8 cellular contexts compared by ENCODE assay signal in the genomic region with DNA sequence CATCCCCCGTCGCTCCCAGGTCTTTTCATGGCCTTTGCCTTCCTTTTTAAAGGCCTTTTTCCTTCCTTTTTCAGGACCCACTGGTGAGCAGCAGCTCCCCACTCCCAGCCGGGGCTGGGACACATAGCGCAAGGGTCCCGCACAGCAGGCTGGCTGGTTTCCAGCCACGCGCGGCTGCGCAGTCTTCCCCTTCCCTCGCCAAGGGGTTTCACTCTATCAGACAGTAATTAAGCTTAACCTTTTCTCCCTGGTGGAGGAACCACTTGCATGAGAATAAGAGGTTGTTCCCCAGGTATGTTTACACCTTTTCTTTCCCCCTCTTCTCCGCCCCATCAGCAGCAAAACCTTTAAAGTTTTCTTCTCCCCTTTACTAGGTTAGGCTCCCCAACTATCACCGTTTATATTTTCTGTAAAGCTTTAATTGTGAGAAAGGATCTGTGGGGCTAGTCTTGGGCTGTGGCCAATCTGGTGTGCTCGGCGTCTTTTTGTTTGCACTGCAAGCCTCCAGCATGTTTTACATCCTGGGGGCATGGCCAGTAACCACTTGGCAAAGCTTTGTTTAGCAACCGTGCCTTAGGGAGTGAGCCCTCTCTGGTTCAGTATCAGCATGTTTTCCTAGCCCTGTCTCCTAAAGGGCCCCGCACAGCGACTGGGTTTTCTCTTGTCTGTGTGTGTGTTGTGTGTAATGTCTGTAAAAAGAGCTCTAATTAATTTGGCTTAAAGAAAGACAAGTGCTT.
A peak's percentile ranks its signal among the peaks of the same experiment; 100 is the strongest.
DNase-seq lines count a peak whose midpoint lies in the region; ATAC-seq, FAIRE-seq and TF ChIP-seq lines count a peak whose summit lies in the region.

No MANE protein-coding gene starts in this region.

- H3K4me3 ChIP-seq in AG04450 (ENCODE audit: low read depth, low read length) = peak overlapping the region; percentile 48
- H3K4me3 ChIP-seq in bronchial epithelial cell (ENCODE audit: low read depth, low read length) = no peak overlapping the region
- H3K4me3 ChIP-seq in lower lobe of right lung = peak overlapping the region; percentile 41

- TF ChIP-seq CTCF in AG04450 (IDR thresholded peaks at IDR 0.05; ENCODE audit: low read depth, low read length) (no peak), bronchial epithelial cell (IDR thresholded peaks at IDR 0.05; ENCODE audit: insufficient read depth, low read length, severe bottlenecking) (no peak), lower lobe of right lung (IDR thresholded peaks at IDR 0.05) (no peak)

- POLR2A ChIA-PET in AG04450 (lab: Yijun Ruan, JAX) = no interaction called here

- no peaks in the 10 kb centered on the region for H3K27me3 ChIP-seq in AG04450 (ENCODE audit: control insufficient read depth, insufficient read depth, low read length)
- no peaks in the 10 kb centered on the region for H3K27me3 ChIP-seq in bronchial epithelial cell (ENCODE audit: control insufficient read depth, insufficient read depth, low read length)
- no peaks in the 10 kb centered on the region for H3K27me3 ChIP-seq in lower lobe of right lung (ENCODE audit: low read depth)

- H3K36me3 ChIP-seq in bronchial epithelial cell (ENCODE audit: control insufficient read depth, insufficient read depth, low read length) (no peaks in the 10 kb centered on the region), lower lobe of right lung (no peaks in the 10 kb centered on the region)

- H3K27ac ChIP-seq in AG04450 (ENCODE audit: low read depth, low read length) (no peak overlapping the region), lower lobe of right lung (peak overlapping the region; percentile 41)

- no peaks in the 10 kb centered on the region for H3K4me1 ChIP-seq in lower lobe of right lung

- DNase-seq in AG04450 (ENCODE audit: low read depth, low spot score) = no peak
- DNase-seq in NCI-H128 (lab: John Stamatoyannopoulos, UW; ENCODE audit: unreplicated experiment) = peak; percentile 39
- peak; percentile 48 for DNase-seq in bronchial epithelial cell (ENCODE audit: low read depth)
- DNase-seq in lower lobe of right lung = peak; percentile 52
- DNase-seq in GM19238 (ENCODE audit: insufficient read length, low spot score) = no peak
- DNase-seq in CD1c-positive myeloid dendritic cell (ENCODE audit: extremely low spot score) = no peak

- H3K9me3 ChIP-seq in AG04450 (ENCODE audit: control insufficient read depth, insufficient read depth, low read length) (no peaks in the 10 kb centered on the region; the same call in 1 of the 2 replicates), lower lobe of right lung (no peaks in the 10 kb centered on the region)

- FAIRE-seq in bronchial epithelial cell (lab: Jason Lieb, UNC) = no peak

- CTCF ChIA-PET in AG04450 (lab: Charles Lee) = interaction anchor here (0.7 to 2.4 kb wide), 2 partner anchors 18 to 184 kb away, joined by 5 to 30 read pairs; no protein-coding TSS in a partner anchor

- intact Hi-C loops in lower lobe of right lung (cut with DNase I) = no loop called here

- ATAC-seq in lower lobe of right lung (peak; percentile 84 to 86), HG02884 (IDR thresholded peaks at IDR 0.05; ENCODE audit: unreplicated experiment) (no peak), GM21825 (IDR thresholded peaks at IDR 0.05; ENCODE audit: unreplicated experiment) (no peak)

Comparison
In these comparisons a context has a peak if more than half of its experiments do, and no peak if none do; other contexts are left out.
1. DNase-seq: peak in NCI-H128 (single experiment), bronchial epithelial cell (single experiment) and lower lobe of right lung (single experiment); none in AG04450 (single experiment), GM19238 (single experiment) and CD1c-positive myeloid dendritic cell (single experiment).
2. ATAC-seq: peak in lower lobe of right lung (2 of 2); none in HG02884 (single experiment) and GM21825 (single experiment).